ENCODE assay signal across 1 cellular context in the genomic region with DNA sequence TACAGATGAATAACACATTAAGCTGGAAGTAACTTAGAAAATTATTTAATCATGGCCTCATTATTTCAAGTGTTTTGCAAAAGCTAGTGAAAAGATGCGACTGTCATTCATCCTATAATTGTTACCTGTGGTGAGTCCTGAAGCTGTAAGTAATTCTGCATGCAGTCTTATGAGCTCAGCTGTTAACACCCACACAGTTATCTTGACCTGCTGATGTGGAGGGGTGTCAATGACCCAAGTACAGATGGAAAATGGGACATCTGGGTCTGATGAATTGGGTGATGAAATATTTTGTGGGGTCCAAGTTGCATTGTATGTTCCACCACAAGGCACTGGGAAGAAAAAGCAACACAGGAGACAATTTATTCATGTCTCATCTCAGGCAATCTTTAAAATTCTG.
TF ChIP-seq lines count a peak whose summit lies in the region.

No MANE protein-coding gene starts in this region.

TF ChIP-seq in K562, 482 proteins besides CTCF, POLR2A, EP300 and RAD21 (continued from another document):
- TF ChIP-seq, protein P1, sequence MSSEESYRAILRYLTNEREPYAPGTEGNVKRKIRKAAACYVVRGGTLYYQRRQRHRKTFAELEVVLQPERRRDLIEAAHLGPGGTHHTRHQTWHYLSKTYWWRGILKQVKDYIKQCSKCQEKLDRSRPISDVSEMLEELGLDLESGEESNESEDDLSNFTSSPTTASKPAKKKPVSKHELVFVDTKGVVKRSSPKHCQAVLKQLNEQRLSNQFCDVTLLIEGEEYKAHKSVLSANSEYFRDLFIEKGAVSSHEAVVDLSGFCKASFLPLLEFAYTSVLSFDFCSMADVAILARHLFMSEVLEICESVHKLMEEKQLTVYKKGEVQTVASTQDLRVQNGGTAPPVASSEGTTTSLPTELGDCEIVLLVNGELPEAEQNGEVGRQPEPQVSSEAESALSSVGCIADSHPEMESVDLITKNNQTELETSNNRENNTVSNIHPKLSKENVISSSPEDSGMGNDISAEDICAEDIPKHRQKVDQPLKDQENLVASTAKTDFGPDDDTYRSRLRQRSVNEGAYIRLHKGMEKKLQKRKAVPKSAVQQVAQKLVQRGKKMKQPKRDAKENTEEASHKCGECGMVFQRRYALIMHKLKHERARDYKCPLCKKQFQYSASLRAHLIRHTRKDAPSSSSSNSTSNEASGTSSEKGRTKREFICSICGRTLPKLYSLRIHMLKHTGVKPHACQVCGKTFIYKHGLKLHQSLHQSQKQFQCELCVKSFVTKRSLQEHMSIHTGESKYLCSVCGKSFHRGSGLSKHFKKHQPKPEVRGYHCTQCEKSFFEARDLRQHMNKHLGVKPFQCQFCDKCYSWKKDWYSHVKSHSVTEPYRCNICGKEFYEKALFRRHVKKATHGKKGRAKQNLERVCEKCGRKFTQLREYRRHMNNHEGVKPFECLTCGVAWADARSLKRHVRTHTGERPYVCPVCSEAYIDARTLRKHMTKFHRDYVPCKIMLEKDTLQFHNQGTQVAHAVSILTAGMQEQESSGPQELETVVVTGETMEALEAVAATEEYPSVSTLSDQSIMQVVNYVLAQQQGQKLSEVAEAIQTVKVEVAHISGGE (CRISPR knock-in tag; IDR thresholded peaks at IDR 0.05): no peak
- TF ChIP-seq CBFA2T3 (IDR thresholded peaks at IDR 0.05) (peak; percentile 59), PTBP1 (IDR thresholded peaks at IDR 0.05; ENCODE audit: low read depth, low read length) (no peak), NR2F6 (CRISPR knock-in tag; IDR thresholded peaks at IDR 0.05) (no peak), EGR1 (conservative IDR thresholded peaks at IDR 0.05) (peak; percentile 62), CHD4 (IDR thresholded peaks at IDR 0.05; ENCODE audit: insufficient read depth, insufficient replicate concordance, low read depth, low read length, poor library complexity, severe bottlenecking) (no peak), ZBTB8A (IDR thresholded peaks at IDR 0.05; ENCODE audit: partially characterized antibody) (no peak), ZNF217 (CRISPR knock-in tag; IDR thresholded peaks at IDR 0.05) (no peak), TAF9B (IDR thresholded peaks at IDR 0.05; ENCODE audit: partially characterized antibody) (no peak), ZNF780A (CRISPR knock-in tag; IDR thresholded peaks at IDR 0.05) (no peak), RCOR1 (IDR thresholded peaks at IDR 0.05; ENCODE audit: borderline replicate concordance in 1 of 2, low read depth in 2 of 2, low read length in 2 of 2) (no peak), CBFA2T2 (conservative IDR thresholded peaks at IDR 0.05) (peak; percentile 49), ADNP (tag; IDR thresholded peaks at IDR 0.05) (no peak)
- TF ChIP-seq, protein P2, sequence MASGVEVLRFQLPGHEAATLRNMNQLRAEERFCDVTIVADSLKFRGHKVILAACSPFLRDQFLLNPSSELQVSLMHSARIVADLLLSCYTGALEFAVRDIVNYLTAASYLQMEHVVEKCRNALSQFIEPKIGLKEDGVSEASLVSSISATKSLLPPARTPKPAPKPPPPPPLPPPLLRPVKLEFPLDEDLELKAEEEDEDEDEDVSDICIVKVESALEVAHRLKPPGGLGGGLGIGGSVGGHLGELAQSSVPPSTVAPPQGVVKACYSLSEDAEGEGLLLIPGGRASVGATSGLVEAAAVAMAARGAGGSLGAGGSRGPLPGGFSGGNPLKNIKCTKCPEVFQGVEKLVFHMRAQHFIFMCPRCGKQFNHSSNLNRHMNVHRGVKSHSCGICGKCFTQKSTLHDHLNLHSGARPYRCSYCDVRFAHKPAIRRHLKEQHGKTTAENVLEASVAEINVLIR (CRISPR knock-in tag; IDR thresholded peaks at IDR 0.05): no peak
- TF ChIP-seq, protein P3, sequence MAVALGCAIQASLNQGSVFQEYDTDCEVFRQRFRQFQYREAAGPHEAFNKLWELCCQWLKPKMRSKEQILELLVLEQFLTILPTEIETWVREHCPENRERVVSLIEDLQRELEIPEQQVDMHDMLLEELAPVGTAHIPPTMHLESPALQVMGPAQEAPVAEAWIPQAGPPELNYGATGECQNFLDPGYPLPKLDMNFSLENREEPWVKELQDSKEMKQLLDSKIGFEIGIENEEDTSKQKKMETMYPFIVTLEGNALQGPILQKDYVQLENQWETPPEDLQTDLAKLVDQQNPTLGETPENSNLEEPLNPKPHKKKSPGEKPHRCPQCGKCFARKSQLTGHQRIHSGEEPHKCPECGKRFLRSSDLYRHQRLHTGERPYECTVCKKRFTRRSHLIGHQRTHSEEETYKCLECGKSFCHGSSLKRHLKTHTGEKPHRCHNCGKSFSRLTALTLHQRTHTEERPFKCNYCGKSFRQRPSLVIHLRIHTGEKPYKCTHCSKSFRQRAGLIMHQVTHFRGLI (CRISPR knock-in tag; IDR thresholded peaks at IDR 0.05): no peak
- TF ChIP-seq, protein P4, sequence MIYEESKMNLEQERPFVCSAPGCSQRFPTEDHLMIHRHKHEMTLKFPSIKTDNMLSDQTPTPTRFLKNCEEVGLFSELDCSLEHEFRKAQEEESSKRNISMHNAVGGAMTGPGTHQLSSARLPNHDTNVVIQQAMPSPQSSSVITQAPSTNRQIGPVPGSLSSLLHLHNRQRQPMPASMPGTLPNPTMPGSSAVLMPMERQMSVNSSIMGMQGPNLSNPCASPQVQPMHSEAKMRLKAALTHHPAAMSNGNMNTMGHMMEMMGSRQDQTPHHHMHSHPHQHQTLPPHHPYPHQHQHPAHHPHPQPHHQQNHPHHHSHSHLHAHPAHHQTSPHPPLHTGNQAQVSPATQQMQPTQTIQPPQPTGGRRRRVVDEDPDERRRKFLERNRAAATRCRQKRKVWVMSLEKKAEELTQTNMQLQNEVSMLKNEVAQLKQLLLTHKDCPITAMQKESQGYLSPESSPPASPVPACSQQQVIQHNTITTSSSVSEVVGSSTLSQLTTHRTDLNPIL (CRISPR knock-in tag; IDR thresholded peaks at IDR 0.05): no peak
